Comparison of ENCODE assay signal across 1 cellular context in genomic region chr13:41117859-41118258, GRCh38.
TF ChIP-seq lines count a peak whose summit lies in the region.

No MANE protein-coding gene starts in this region.

TF ChIP-seq in GM23338, 12 proteins besides CTCF, POLR2A, EP300 and RAD21 (continued from another document):
- TF ChIP-seq CREB1 (CRISPR knock-in tag; IDR thresholded peaks at IDR 0.05; ENCODE audit: low read depth) (no peak), STAT1 (IDR thresholded peaks at IDR 0.05; ENCODE audit: unreplicated experiment) (no peak), ZNF462 (CRISPR knock-in tag; IDR thresholded peaks at IDR 0.05) (no peak), EZH2phosphoT487 (IDR thresholded peaks at IDR 0.05; ENCODE audit: unreplicated experiment) (no peak), ZNF114 (CRISPR knock-in tag; IDR thresholded peaks at IDR 0.05) (no peak), EZH2 (IDR thresholded peaks at IDR 0.05; ENCODE audit: low read depth, unreplicated experiment) (no peak)
